ENCODE assay signal across 2 cellular contexts in genomic region chr9:79447308-79447605, GRCh38.
TF ChIP-seq lines count a peak whose summit lies in the region.

No MANE protein-coding gene starts in this region.

TF ChIP-seq in HEK293, 187 proteins besides CTCF, POLR2A, EP300 and RAD21 (continued from another document):
- no peak for TF ChIP-seq ZBTB49 (tag by site-specific recombination; IDR thresholded peaks at IDR 0.05; ENCODE audit: low read depth)
- TF ChIP-seq, protein P1, sequence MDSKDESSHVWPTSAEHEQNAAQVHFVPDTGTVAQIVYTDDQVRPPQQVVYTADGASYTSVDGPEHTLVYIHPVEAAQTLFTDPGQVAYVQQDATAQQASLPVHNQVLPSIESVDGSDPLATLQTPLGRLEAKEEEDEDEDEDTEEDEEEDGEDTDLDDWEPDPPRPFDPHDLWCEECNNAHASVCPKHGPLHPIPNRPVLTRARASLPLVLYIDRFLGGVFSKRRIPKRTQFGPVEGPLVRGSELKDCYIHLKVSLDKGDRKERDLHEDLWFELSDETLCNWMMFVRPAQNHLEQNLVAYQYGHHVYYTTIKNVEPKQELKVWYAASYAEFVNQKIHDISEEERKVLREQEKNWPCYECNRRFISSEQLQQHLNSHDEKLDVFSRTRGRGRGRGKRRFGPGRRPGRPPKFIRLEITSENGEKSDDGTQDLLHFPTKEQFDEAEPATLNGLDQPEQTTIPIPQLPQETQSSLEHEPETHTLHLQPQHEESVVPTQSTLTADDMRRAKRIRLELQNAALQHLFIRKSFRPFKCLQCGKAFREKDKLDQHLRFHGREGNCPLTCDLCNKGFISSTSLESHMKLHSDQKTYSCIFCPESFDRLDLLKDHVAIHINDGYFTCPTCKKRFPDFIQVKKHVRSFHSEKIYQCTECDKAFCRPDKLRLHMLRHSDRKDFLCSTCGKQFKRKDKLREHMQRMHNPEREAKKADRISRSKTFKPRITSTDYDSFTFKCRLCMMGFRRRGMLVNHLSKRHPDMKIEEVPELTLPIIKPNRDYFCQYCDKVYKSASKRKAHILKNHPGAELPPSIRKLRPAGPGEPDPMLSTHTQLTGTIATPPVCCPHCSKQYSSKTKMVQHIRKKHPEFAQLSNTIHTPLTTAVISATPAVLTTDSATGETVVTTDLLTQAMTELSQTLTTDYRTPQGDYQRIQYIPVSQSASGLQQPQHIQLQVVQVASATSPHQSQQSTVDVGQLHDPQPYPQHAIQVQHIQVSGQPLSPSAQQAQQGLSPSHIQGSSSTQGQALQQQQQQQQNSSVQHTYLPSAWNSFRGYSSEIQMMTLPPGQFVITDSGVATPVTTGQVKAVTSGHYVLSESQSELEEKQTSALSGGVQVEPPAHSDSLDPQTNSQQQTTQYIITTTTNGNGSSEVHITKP (tag by site-specific recombination; IDR thresholded peaks at IDR 0.05) = no peak
- no peak for TF ChIP-seq YY2 (tag by site-specific recombination; IDR thresholded peaks at IDR 0.05)
- no peak for TF ChIP-seq ZNF366 (tag by site-specific recombination; conservative IDR thresholded peaks at IDR 0.05)

TF ChIP-seq in K562, 482 proteins besides CTCF, POLR2A, EP300 and RAD21 (continued from another document):
- no peak for TF ChIP-seq MGA (IDR thresholded peaks at IDR 0.05)
